In genomic region chr14:85546390-85546789, GRCh38 we compare ENCODE assay signal across 22 cellular contexts. TPM values are rescaled to one million over a fixed set of nuclear protein-coding genes. Genes with fewer than 3 reads are reported as not detected.
DNase-seq lines count a peak whose midpoint lies in the region; ATAC-seq and TF ChIP-seq lines count a peak whose summit lies in the region.
"Had no signal": no experiment of that assay in that cellular context is flagged by ENCODE, and none has a peak within 500 bp of the region (broad histone marks: within the 10 kb centered on the region; RNA-seq: fewer than 3 reads in every experiment).

No MANE protein-coding gene starts in this region.

- peak overlapping the region; percentile 18 for H3K4me3 Mint-ChIP-seq in WTC11
- H3K4me3 Mint-ChIP-seq: CD4-positive, CD25-positive, alpha-beta regulatory T cell; HFFc6 had no signal

- H3K27me3 Mint-ChIP-seq in WTC11 (ENCODE audit: low read depth) = peaks cover 11% of the 10 kb centered on the region
- H3K27me3 Mint-ChIP-seq: CD4-positive, CD25-positive, alpha-beta regulatory T cell had no signal

- no peak overlapping the region for H2AFZ ChIP-seq in neural cell (ENCODE audit: low read depth, low read length)

- peak; percentile 98 for ATAC-seq in WTC11
- ATAC-seq in GM19455 (IDR thresholded peaks at IDR 0.05; ENCODE audit: unreplicated experiment) = no peak
- ATAC-seq in GM21786 (IDR thresholded peaks at IDR 0.05; ENCODE audit: unreplicated experiment) = no peak
- ATAC-seq: PC-3 had no signal

- no peaks in the 10 kb centered on the region for H3K9me3 ChIP-seq in iPS-18a (ENCODE audit: control insufficient read depth, low read depth, low read length)
- no peaks in the 10 kb centered on the region for H3K9me3 ChIP-seq in neural cell (ENCODE audit: low read length)
- H3K9me3 ChIP-seq: BLaER1, SK-N-SH had no signal

- POLR2A ChIA-PET in WTC11 (lab: Charles Lee) = interaction anchor here (1.0 kb wide), 1 partner anchor 12 kb away, joined by 3 read pairs; no protein-coding TSS in a partner anchor

- peaks cover 5% of the 10 kb centered on the region; the same call in 1 of the 2 replicates for H3K36me3 Mint-ChIP-seq in WTC11
- H3K36me3 Mint-ChIP-seq: CD4-positive, CD25-positive, alpha-beta regulatory T cell had no signal

- H3F3A ChIP-seq in neural cell (ENCODE audit: insufficient read depth, low read length, poor library complexity, severe bottlenecking) = no peaks in the 10 kb centered on the region

- no peak for TF ChIP-seq EP300 in neural cell (conservative IDR thresholded peaks at IDR 0.05; ENCODE audit: poor library complexity, severe bottlenecking)

- H3K9me2 ChIP-seq in neural cell (ENCODE audit: insufficient read depth, low read length) = no peaks in the 10 kb centered on the region
- H3K9me2 ChIP-seq: SK-N-SH had no signal

- TF ChIP-seq RAD21 in neural cell (conservative IDR thresholded peaks at IDR 0.05) = no peak

- H3K4me3 ChIP-seq in H7 (ENCODE audit: insufficient read depth, low read depth, low read length) = no peak overlapping the region
- peak overlapping the region; percentile 33 for H3K4me3 ChIP-seq in iPS-18a (ENCODE audit: low read length)
- no peak overlapping the region for H3K4me3 ChIP-seq in neural cell (ENCODE audit: low read length)
- H3K4me3 ChIP-seq: BLaER1 had no signal

- peaks cover 37% of the 10 kb centered on the region for H3K4me1 ChIP-seq in iPS-18a (ENCODE audit: control insufficient read depth, low read depth, low read length)
- H3K4me1 ChIP-seq: BLaER1 had no signal

- H3K27ac Mint-ChIP-seq in WTC11 = peak overlapping the region; percentile 87
- H3K27ac Mint-ChIP-seq: CD4-positive, CD25-positive, alpha-beta regulatory T cell; HFFc6 had no signal

- H3K9ac ChIP-seq in iPS-18a (ENCODE audit: low read length) (no peak overlapping the region), neural cell (ENCODE audit: low read length) (no peak overlapping the region)
- H3K9ac ChIP-seq: BLaER1, SK-N-SH had no signal

- H3K36me3 ChIP-seq in H7 (replicated peaks; ENCODE audit: control insufficient read depth, insufficient read depth, low read length) (no peaks in the 10 kb centered on the region), iPS-18a (ENCODE audit: control insufficient read depth, low read depth, low read length) (no peaks in the 10 kb centered on the region), neural cell (ENCODE audit: insufficient read depth, low read length) (no peaks in the 10 kb centered on the region)
- H3K36me3 ChIP-seq: BLaER1 had no signal

- no peak overlapping the region for H3K4me2 ChIP-seq in neural cell (ENCODE audit: low read length)
- H3K4me2 ChIP-seq: BLaER1, SK-N-SH had no signal

- DNase-seq in H7 (peak; percentile 12), WTC11 (ENCODE audit: low spot score) (peak; percentile 53), retina (no peak), T-helper 1 cell (no peak)
- DNase-seq: CD4-positive, CD25-positive, alpha-beta regulatory T cell; COR-L47; DMS53; HFFc6; NCI-H1092; NCI-H1436; NCI-H187 treated with DMSO at 0.1 percent for 48 hours; NCI-H446; NCI-H524 treated with DMSO at 0.1 percent for 48 hours; NCI-H774; PC-3; SK-N-SH; SW 1271 had no signal

- peaks cover 4% of the 10 kb centered on the region; the same call in 1 of the 2 replicates for H3K9me3 Mint-ChIP-seq in WTC11
- H3K9me3 Mint-ChIP-seq: HFFc6 had no signal

- CTCF ChIA-PET in WTC11 (lab: Charles Lee) = interaction anchor here (1.1 kb wide), 1 partner anchor 66 kb away, joined by 5 read pairs; no protein-coding TSS in a partner anchor

- H3K4me1 Mint-ChIP-seq in WTC11 = peaks cover 68% of the 10 kb centered on the region
- H3K4me1 Mint-ChIP-seq: CD4-positive, CD25-positive, alpha-beta regulatory T cell had no signal

- H4K20me1 ChIP-seq in neural cell (ENCODE audit: insufficient read depth) = no peaks in the 10 kb centered on the region
- H4K20me1 ChIP-seq: BLaER1 had no signal

- TF ChIP-seq CTCF in WTC11 (IDR thresholded peaks at IDR 0.05) = no peak
- TF ChIP-seq CTCF in neural cell (IDR thresholded peaks at IDR 0.05; ENCODE audit: poor library complexity, severe bottlenecking) = no peak

- H3K27ac ChIP-seq in iPS-18a (ENCODE audit: low read length) = no peak overlapping the region
- peak overlapping the region; percentile 5 for H3K27ac ChIP-seq in neural cell (ENCODE audit: low read length)
- H3K27ac ChIP-seq: BLaER1 had no signal

- no peaks in the 10 kb centered on the region for H3K79me2 ChIP-seq in neural cell (replicated peaks; ENCODE audit: insufficient read depth, low read length)

- no peaks in the 10 kb centered on the region; the same call in 1 of the 2 replicates for H3K27me3 ChIP-seq in H7 (ENCODE audit: control insufficient read depth, insufficient read depth, low read length)
- no peaks in the 10 kb centered on the region for H3K27me3 ChIP-seq in iPS-18a (ENCODE audit: control insufficient read depth, insufficient read depth, low read length)
- no peaks in the 10 kb centered on the region for H3K27me3 ChIP-seq in neural cell (ENCODE audit: insufficient read depth, low read depth, low read length)
- H3K27me3 ChIP-seq: BLaER1 had no signal

TF ChIP-seq in WTC11, 78 proteins besides CTCF, POLR2A, EP300 and RAD21 (continues in another document):
- TF ChIP-seq TEAD1 (CRISPR knock-in tag; IDR thresholded peaks at IDR 0.05) (peak; percentile 76; the same call in 1 of the 2 replicates), NR3C1 (CRISPR knock-in tag; conservative IDR thresholded peaks at IDR 0.05; ENCODE audit: low read depth) (no peak), CBFB (CRISPR knock-in tag; IDR thresholded peaks at IDR 0.05; ENCODE audit: low read depth) (peak; percentile 43; the same call in 1 of the 2 replicates), MAX (CRISPR knock-in tag; IDR thresholded peaks at IDR 0.05) (peak; percentile 63; the same call in 1 of the 2 replicates), AR (CRISPR knock-in tag; IDR thresholded peaks at IDR 0.05) (no peak)

TF ChIP-seq in neural cell, 6 proteins besides CTCF, POLR2A, EP300 and RAD21:
- no peak for TF ChIP-seq SMC3 (conservative IDR thresholded peaks at IDR 0.05; ENCODE audit: poor library complexity)
- no peak for TF ChIP-seq REST (IDR thresholded peaks at IDR 0.05; ENCODE audit: borderline replicate concordance)
- TF ChIP-seq TAF1 (IDR thresholded peaks at IDR 0.05; ENCODE audit: low read depth) = no peak
- TF ChIP-seq MXI1 (conservative IDR thresholded peaks at IDR 0.05; ENCODE audit: poor library complexity, severe bottlenecking) = no peak
- no peak for TF ChIP-seq POLR2AphosphoS5 (IDR thresholded peaks at IDR 0.05)
- TF ChIP-seq EZH2 (IDR thresholded peaks at IDR 0.05; ENCODE audit: borderline replicate concordance, insufficient read depth, low read length, poor library complexity, severe bottlenecking) = no peak
TF ChIP-seq in neural cell: peak in this region for 0.

RNA-seq across cellular contexts. Expression of gene FLRT2, which starts 16.4 kb away (rescaled TPM):
- total RNA-seq in H7 (2014; rRNA removed; shearing (Covaris generic)) = 8.6 and 10.8 TPM in 2 replicates
- 8.0 to 13.2 TPM (median 9.4 TPM) in 3 replicates for total RNA-seq in WTC11 (2021)
- 3.9 and 5.1 TPM in 2 replicates for polyA plus RNA-seq in neural cell
- polyA minus RNA-seq in neural cell = 19.0 and 27.2 TPM in 2 replicates
- total RNA-seq: CD4-positive, CD25-positive, alpha-beta regulatory T cell had no signal
- polyA plus RNA-seq: CD4-positive, CD25-positive, alpha-beta regulatory T cell had no signal

Comparison
In these comparisons a context has a peak if more than half of its experiments do, and no peak if none do; other contexts are left out.
1. DNase-seq: peak in H7 (single experiment) and WTC11 (single experiment); none in retina (single experiment) and T-helper 1 cell (0 of 5).